In the genomic region with DNA sequence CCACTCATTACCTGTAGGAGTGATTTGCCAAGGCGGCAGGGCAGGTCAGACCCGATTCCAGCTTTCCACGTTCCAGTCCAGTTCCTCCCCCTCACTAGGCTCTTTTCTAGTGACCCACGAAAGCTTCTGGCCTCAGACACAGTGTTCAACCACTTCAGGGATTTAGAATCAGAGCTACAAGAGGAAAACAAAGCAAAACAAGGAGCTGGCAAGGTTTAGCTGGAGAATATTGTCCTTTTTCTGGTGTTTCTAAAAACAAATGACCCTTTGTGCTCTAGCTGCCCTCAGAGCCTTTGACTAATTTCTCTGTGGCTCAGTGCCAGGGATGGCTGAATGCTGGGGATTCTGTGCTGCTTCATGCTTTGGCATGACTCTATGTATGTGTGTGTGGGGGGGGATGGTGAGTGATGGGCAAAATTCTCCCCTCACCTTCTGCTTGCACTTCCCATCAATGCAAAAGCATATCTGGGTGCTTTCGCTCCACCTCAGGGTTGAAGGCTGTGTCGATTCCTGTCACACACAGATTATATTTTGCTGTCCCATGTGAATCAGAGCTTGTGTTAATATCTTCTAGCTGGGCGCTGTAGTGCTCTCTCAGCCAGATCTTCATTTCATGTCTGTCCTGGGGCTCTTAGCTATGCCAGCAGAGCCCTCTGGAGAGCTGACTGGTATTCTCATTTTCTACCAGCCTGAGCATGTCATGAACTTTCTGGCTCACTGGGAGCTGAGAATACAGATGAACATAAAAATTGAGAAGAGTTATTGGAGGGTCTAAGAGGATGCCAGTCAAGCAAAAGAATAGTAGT, we compare ENCODE assay signal across 7 cellular contexts. TPM values are rescaled to one million over a fixed set of nuclear protein-coding genes. Genes with fewer than 3 reads are reported as not detected.
DNase-seq lines count a peak whose midpoint lies in the region; ATAC-seq and TF ChIP-seq lines count a peak whose summit lies in the region.

No MANE protein-coding gene starts in this region.

- H3K4me1 ChIP-seq in RWPE2 (ENCODE audit: insufficient read depth, poor library complexity, severe bottlenecking), result peaks cover 24% of the 10 kb centered on the region
- H3K4me1 ChIP-seq in esophagus muscularis mucosa, result peaks cover 19 to 23% (median 21%) of the 10 kb centered on the region in 4 donors
- peaks cover 6 to 11% of the 10 kb centered on the region in 2 donors for H3K4me1 ChIP-seq in muscle layer of duodenum (ENCODE audit: control insufficient read depth in 1 of 2, insufficient read depth in 2 of 2, low read length in 2 of 2)
- H3K4me1 ChIP-seq in upper lobe of left lung, result peaks cover 12 to 24% (median 17%) of the 10 kb centered on the region in 4 donors

- H3K4me3 ChIP-seq in RWPE2 (ENCODE audit: severe bottlenecking) (no peak overlapping the region), esophagus muscularis mucosa (peak overlapping the region in 1 of 4 donors; percentile 1), muscle layer of duodenum (ENCODE audit: low read depth in 1 of 2, low read length in 2 of 2) (no peak overlapping the region), upper lobe of left lung (no peak overlapping the region)

- no peaks in the 10 kb centered on the region for H3K27me3 ChIP-seq in RWPE2 (ENCODE audit: insufficient read depth, poor library complexity, severe bottlenecking)
- H3K27me3 ChIP-seq in esophagus muscularis mucosa, result no peaks in the 10 kb centered on the region
- H3K27me3 ChIP-seq in muscle layer of duodenum (ENCODE audit: low read depth, low read length), result no peaks in the 10 kb centered on the region
- H3K27me3 ChIP-seq in upper lobe of left lung, result no peaks in the 10 kb centered on the region

- no peak for TF ChIP-seq CTCF in RWPE2 (IDR thresholded peaks at IDR 0.05; ENCODE audit: poor library complexity, severe bottlenecking)
- TF ChIP-seq CTCF in esophagus muscularis mucosa (IDR thresholded peaks at IDR 0.05), result no peak
- TF ChIP-seq CTCF in upper lobe of left lung (IDR thresholded peaks at IDR 0.05), result no peak

- H3K27ac ChIP-seq in RWPE2 (ENCODE audit: poor library complexity, severe bottlenecking) (peak overlapping the region; percentile 32), esophagus muscularis mucosa (replicated peaks in 1 of 4) (peak overlapping the region; percentile 64 to 72 (median 68)), muscle layer of duodenum (ENCODE audit: low read length) (peak overlapping the region; percentile 25), upper lobe of left lung (peak overlapping the region; percentile 45 to 80 (median 68))

- no peaks in the 10 kb centered on the region for H3K36me3 ChIP-seq in RWPE2 (ENCODE audit: low read depth)
- H3K36me3 ChIP-seq in esophagus muscularis mucosa, result no peaks in the 10 kb centered on the region
- no peaks in the 10 kb centered on the region for H3K36me3 ChIP-seq in muscle layer of duodenum (ENCODE audit: control insufficient read depth in 1 of 2, insufficient read depth in 2 of 2, low read length in 2 of 2)
- H3K36me3 ChIP-seq in upper lobe of left lung, result peaks cover 0 to 8% (median 0%) of the 10 kb centered on the region in 4 donors

- 46% methylated on average over 7 of the region's 7 CpGs for WGBS in esophagus muscularis mucosa
- 40 to 66% methylated on average over 7 of the region's 7 CpGs for WGBS in upper lobe of left lung, 2 donors

- DNase-seq in RWPE2 (ENCODE audit: low spot score) (no peak), esophagus muscularis mucosa (ENCODE audit: extremely low spot score) (no peak), upper lobe of left lung (peak in 1 of 2 donors; percentile 43), CD1c-positive myeloid dendritic cell (ENCODE audit: extremely low spot score) (no peak)
- no peak for DNase-seq in activated naive CD4-positive, alpha-beta T cell treated with anti-CD3 and anti-CD28 coated beads, Interleukin-2, amount 50 U/mL, for 16 hours

- intact Hi-C loops in esophagus muscularis mucosa (cut with DNase I), result loop anchor here (5.0 kb wide), 1 partner anchor 246 kb away; no protein-coding TSS in a partner anchor

- H3K9me3 ChIP-seq in RWPE2 (ENCODE audit: severe bottlenecking), result no peaks in the 10 kb centered on the region
- no peaks in the 10 kb centered on the region for H3K9me3 ChIP-seq in esophagus muscularis mucosa
- no peaks in the 10 kb centered on the region for H3K9me3 ChIP-seq in muscle layer of duodenum (ENCODE audit: control insufficient read depth in 1 of 2, low read length in 2 of 2)
- H3K9me3 ChIP-seq in upper lobe of left lung, result no peaks in the 10 kb centered on the region

- TF ChIP-seq POLR2A in esophagus muscularis mucosa (IDR thresholded peaks at IDR 0.05; ENCODE audit: low read depth), result no peak
- no peak for TF ChIP-seq POLR2A in upper lobe of left lung (IDR thresholded peaks at IDR 0.05)

- ATAC-seq in RWPE2 (ENCODE audit: low read depth) (peak; percentile 87), upper lobe of left lung (ENCODE audit: low FRiP score in 2 of 2) (peak; percentile 53 to 68), GM19395 (IDR thresholded peaks at IDR 0.05; ENCODE audit: unreplicated experiment) (no peak)

- TF ChIP-seq EP300 in esophagus muscularis mucosa (IDR thresholded peaks at IDR 0.05) (no peak), upper lobe of left lung (IDR thresholded peaks at IDR 0.05) (no peak)

RNA-seq across cellular contexts. Expression of gene NEDD9, which starts 19.3 kb away (rescaled TPM):
- total RNA-seq in esophagus muscularis mucosa (10 to 100 TPM; 18.3 to 47.2 (median 32.9) TPM), upper lobe of left lung (100 to 1,000 TPM; 122 to 334 (median 173) TPM)
